15 cellular contexts compared by ENCODE assay signal in genomic region chr4:6018331-6018730, GRCh38. TPM values are rescaled to one million over a fixed set of nuclear protein-coding genes. Genes with fewer than 3 reads are reported as not detected.
DNase-seq lines count a peak whose midpoint lies in the region; ATAC-seq and TF ChIP-seq lines count a peak whose summit lies in the region.
"Had no signal": no experiment of that assay in that cellular context is flagged by ENCODE, and none has a peak within 500 bp of the region (broad histone marks: within the 10 kb centered on the region; RNA-seq: fewer than 3 reads in every experiment).

Gene C4orf50, minus strand, starts transcription at chr4:6018431.

- no peaks in the 10 kb centered on the region for H3K36me3 Mint-ChIP-seq in glutamatergic neuron (ENCODE audit: unreplicated experiment)
- H3K36me3 Mint-ChIP-seq: CD4-positive, CD25-positive, alpha-beta regulatory T cell had no signal

- intact Hi-C loops in HCT116 (cut with micrococcal nuclease) = no loop called here

- no peaks in the 10 kb centered on the region for H3K79me2 ChIP-seq in HCT116 (ENCODE audit: insufficient read depth, low read length)

- POLR2A ChIA-PET in HCT116 (lab: Charles Lee) = no interaction called here

- no peaks in the 10 kb centered on the region for H3K9me3 ChIP-seq in HCT116 (ENCODE audit: control insufficient read depth in 1 of 2, insufficient read depth in 1 of 2, low read depth in 1 of 2, low read length in 2 of 2)
- H3K9me3 ChIP-seq: BLaER1 treated with 17β-estradiol and CSF1 and Interleukin-3, amounts not matched to agents 10 nM and 100 nM; HAP-1 had no signal

- H3K4me2 ChIP-seq in HCT116 (ENCODE audit: low read length) = no peak within 1 kb of the TSS
- H3K4me2 ChIP-seq: BLaER1 treated with 17β-estradiol and CSF1 and Interleukin-3, amounts not matched to agents 10 nM and 100 nM had no signal

- H3K27ac ChIP-seq in HCT116 (ENCODE audit: low read depth, low read length) (no peak within 1 kb of the TSS), angular gyrus (ENCODE audit: low read depth, low read length) (peak within 1 kb of the TSS; percentile 3), temporal lobe (ENCODE audit: low read depth, low read length) (no peak within 1 kb of the TSS)
- H3K27ac ChIP-seq: BLaER1 treated with 17β-estradiol and CSF1 and Interleukin-3, amounts not matched to agents 10 nM and 100 nM; GM23248; HL-60 had no signal

- no peak for TF ChIP-seq CTCF in HCT116 (IDR thresholded peaks at IDR 0.05 in 2 of 3, conservative IDR thresholded peaks at IDR 0.05 in 1 of 3; ENCODE audit: borderline replicate concordance in 1 of 3, insufficient read depth in 1 of 3, low read depth in 2 of 3, low read length in 2 of 3)
- TF ChIP-seq CTCF in glutamatergic neuron (IDR thresholded peaks at IDR 0.05; ENCODE audit: partially characterized antibody, unreplicated experiment) = no peak

- H4K20me1 ChIP-seq in HCT116 (ENCODE audit: insufficient read depth) = no peaks in the 10 kb centered on the region
- H4K20me1 ChIP-seq: BLaER1 treated with 17β-estradiol and CSF1 and Interleukin-3, amounts not matched to agents 10 nM and 100 nM had no signal

- TF ChIP-seq POLR2A in HCT116 (IDR thresholded peaks at IDR 0.05; ENCODE audit: borderline replicate concordance, extremely low read depth, insufficient read depth, insufficient read length) = no peak

- CTCF ChIA-PET in HCT116 (lab: Charles Lee) = no interaction called here

- no peak within 1 kb of the TSS for H3K9ac ChIP-seq in HCT116 (ENCODE audit: low read length)
- H3K9ac ChIP-seq: BLaER1 treated with 17β-estradiol and CSF1 and Interleukin-3, amounts not matched to agents 10 nM and 100 nM; GM23248 had no signal

- RAD21 ChIA-PET in HCT116 (lab: Charles Lee; ENCODE audit: low non-redundant PET in 1 of 2, low total read pairs in 2 of 2, uncharacterized antibody in 2 of 2, unreplicated experiment in 2 of 2) = no interaction called here

- H3K27ac Mint-ChIP-seq in glutamatergic neuron (ENCODE audit: unreplicated experiment) = peak within 1 kb of the TSS; percentile 44
- H3K27ac Mint-ChIP-seq: CD4-positive, CD25-positive, alpha-beta regulatory T cell had no signal

- no peak for DNase-seq in HCT116 (ENCODE audit: low read depth, low spot score)
- DNase-seq in glutamatergic neuron = no peak
- DNase-seq in putamen (ENCODE audit: low spot score) = no peak
- DNase-seq in NCI-H2029 treated with DMSO at 0.1 percent for 48 hours (lab: John Stamatoyannopoulos, UW) = no peak
- DNase-seq: ACHN; CD4-positive, CD25-positive, alpha-beta regulatory T cell; GF-D8; GM23248 had no signal

- no TSS peak for BruUV-seq in HCT116 (replicated peaks; lab: Mats Ljungman, UMichigan)

- peaks cover 3% of the 10 kb centered on the region for H3K9me3 Mint-ChIP-seq in glutamatergic neuron (ENCODE audit: unreplicated experiment)
- H3K9me3 Mint-ChIP-seq: CD4-positive, CD25-positive, alpha-beta regulatory T cell had no signal

- no peaks in the 10 kb centered on the region for H3K27me3 ChIP-seq in HCT116 (ENCODE audit: insufficient read depth, low read length)
- H3K27me3 ChIP-seq: BLaER1 treated with 17β-estradiol and CSF1 and Interleukin-3, amounts not matched to agents 10 nM and 100 nM had no signal

- no peak for TF ChIP-seq RAD21 in HCT116 (IDR thresholded peaks at IDR 0.05; ENCODE audit: low read depth)

- no peak within 1 kb of the TSS for H3K4me3 ChIP-seq in HCT116 (replicated peaks in 1 of 2; ENCODE audit: low read depth in 1 of 2, low read length in 2 of 2)
- H3K4me3 ChIP-seq: BLaER1 treated with 17β-estradiol and CSF1 and Interleukin-3, amounts not matched to agents 10 nM and 100 nM; GM23248; HAP-1; K562 had no signal

- no peak for ATAC-seq in HCT116
- no peak for ATAC-seq in GM21576 (IDR thresholded peaks at IDR 0.05; ENCODE audit: unreplicated experiment)
- ATAC-seq: K562 had no signal

- H2AFZ ChIP-seq in HCT116 (ENCODE audit: low read depth, low read length, poor library complexity, severe bottlenecking) = peak within 1 kb of the TSS; percentile 84
- H2AFZ ChIP-seq: GM23248 had no signal

- no peaks in the 10 kb centered on the region for H3K36me3 ChIP-seq in HCT116 (ENCODE audit: control insufficient read depth in 1 of 2, insufficient read depth in 2 of 2, low read length in 2 of 2)
- H3K36me3 ChIP-seq: BLaER1 treated with 17β-estradiol and CSF1 and Interleukin-3, amounts not matched to agents 10 nM and 100 nM; HAP-1 had no signal

- peaks cover 15% of the 10 kb centered on the region for H3K4me1 Mint-ChIP-seq in glutamatergic neuron (ENCODE audit: low read depth, unreplicated experiment)
- H3K4me1 Mint-ChIP-seq: CD4-positive, CD25-positive, alpha-beta regulatory T cell had no signal

- H3K4me1 ChIP-seq in HCT116 (ENCODE audit: control insufficient read depth in 1 of 2, insufficient read depth in 2 of 2, low read length in 2 of 2) = no peaks in the 10 kb centered on the region
- H3K4me1 ChIP-seq: BLaER1 treated with 17β-estradiol and CSF1 and Interleukin-3, amounts not matched to agents 10 nM and 100 nM; HAP-1 had no signal

- no peaks in the 10 kb centered on the region for H3K9me2 ChIP-seq in HCT116 (ENCODE audit: insufficient read depth)

- H3K4me3 Mint-ChIP-seq in glutamatergic neuron (ENCODE audit: unreplicated experiment) = no peak within 1 kb of the TSS

- H3K27me3 Mint-ChIP-seq in glutamatergic neuron (ENCODE audit: unreplicated experiment) = peaks cover 4% of the 10 kb centered on the region
- H3K27me3 Mint-ChIP-seq: CD4-positive, CD25-positive, alpha-beta regulatory T cell had no signal

TF ChIP-seq in HCT116, 20 proteins besides CTCF, POLR2A, EP300 and RAD21 (continues in another document):
- TF ChIP-seq SP1 (IDR thresholded peaks at IDR 0.05; ENCODE audit: low read depth) = no peak
- TF ChIP-seq EGR1 (IDR thresholded peaks at IDR 0.05; ENCODE audit: low read depth) = no peak
- no peak for TF ChIP-seq SRF (IDR thresholded peaks at IDR 0.05; ENCODE audit: low read depth)
- TF ChIP-seq ATF3 (IDR thresholded peaks at IDR 0.05) = no peak
- no peak for TF ChIP-seq MAX (IDR thresholded peaks at IDR 0.05)
- no peak for TF ChIP-seq CBX3 (IDR thresholded peaks at IDR 0.05; ENCODE audit: low read depth)
- TF ChIP-seq ZNF274 (IDR thresholded peaks at IDR 0.05; ENCODE audit: low read depth, low read length) = no peak
- TF ChIP-seq ZBTB33 (IDR thresholded peaks at IDR 0.05; ENCODE audit: extremely low read depth, insufficient replicate concordance, low read length) = no peak
- TF ChIP-seq TCF7L2 (IDR thresholded peaks at IDR 0.05; ENCODE audit: borderline replicate concordance, extremely low read depth, insufficient read depth, insufficient read length) = no peak
- TF ChIP-seq POLR2AphosphoS5 (IDR thresholded peaks at IDR 0.05; ENCODE audit: low read depth, low read length) = no peak
- TF ChIP-seq ZFX (IDR thresholded peaks at IDR 0.05) = no peak
- TF ChIP-seq SIN3A (IDR thresholded peaks at IDR 0.05; ENCODE audit: low read depth) = no peak
- no peak for TF ChIP-seq EZH2 (IDR thresholded peaks at IDR 0.05)
- no peak for TF ChIP-seq FOSL1 (IDR thresholded peaks at IDR 0.05; ENCODE audit: low read depth)
- TF ChIP-seq REST (IDR thresholded peaks at IDR 0.05; ENCODE audit: low read depth) = no peak
- no peak for TF ChIP-seq CEBPB (IDR thresholded peaks at IDR 0.05; ENCODE audit: low read depth)

RNA-seq across cellular contexts. Expression of gene C4orf50, which starts in this region (rescaled TPM):
- total RNA-seq in HCT116 (2021; ENCODE audit: unreplicated experiment) = not detected
- polyA plus RNA-seq in HCT116 (2012) = under 0.01 and 0.01 TPM in 2 replicates
- 0.56 TPM for total RNA-seq in glutamatergic neuron (ENCODE audit: unreplicated experiment)
- 11.3 TPM for total RNA-seq in temporal lobe
- total RNA-seq: GM23248, K562 had no signal
- polyA plus RNA-seq: GM23248, K562 had no signal
